ENCODE assay signal across 10 cellular contexts in the genomic region with DNA sequence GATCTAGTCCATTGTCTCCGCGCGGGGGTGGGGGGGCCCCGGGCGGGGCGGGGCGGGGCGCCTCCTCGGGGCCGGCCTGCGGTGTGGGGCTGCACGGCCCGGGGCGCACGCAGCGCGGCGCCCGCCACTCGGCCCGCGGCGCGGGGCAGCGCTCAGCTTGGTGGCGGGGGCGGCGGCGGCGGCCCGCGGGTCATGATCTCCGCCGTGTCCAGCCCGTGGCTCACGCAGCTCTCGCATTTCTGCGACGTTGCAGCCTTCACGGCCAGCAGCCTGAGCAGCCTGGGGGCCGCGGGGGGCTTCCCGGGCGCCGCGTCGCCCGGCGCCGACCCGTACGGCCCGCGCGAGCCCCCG. TPM values are rescaled to one million over a fixed set of nuclear protein-coding genes. Genes with fewer than 3 reads are reported as not detected.
DNase-seq lines count a peak whose midpoint lies in the region; ATAC-seq and TF ChIP-seq lines count a peak whose summit lies in the region.
"Had no signal": no experiment of that assay in that cellular context is flagged by ENCODE, and none has a peak within 500 bp of the region (broad histone marks: within the 10 kb centered on the region; RNA-seq: fewer than 3 reads in every experiment).

A gene (plus strand): TSS at position 127 of the 351 bp plus-strand sequence. CDS start 66 bp downstream, at position 193.

- peaks cover 3% of the 10 kb centered on the region; the same call in 2 of the 3 replicates for H3K9me3 Mint-ChIP-seq in GM23338
- H3K9me3 Mint-ChIP-seq in naive thymus-derived CD4-positive, alpha-beta T cell = peaks cover 0 to 3% (median 0%) of the 10 kb centered on the region in 11 donors

- H3K9me2 ChIP-seq in GM23338 (ENCODE audit: insufficient read depth) = no peaks in the 10 kb centered on the region

- H3K27ac Mint-ChIP-seq in GM23338 = no peak within 1 kb of the TSS
- peak within 1 kb of the TSS in 5 of 9 donors; percentile 28 to 64 (median 45) for H3K27ac Mint-ChIP-seq in naive thymus-derived CD4-positive, alpha-beta T cell

- H3K4me3 ChIP-seq in AG04449 (ENCODE audit: low read depth, low read length) (peak within 1 kb of the TSS; percentile 47), GM23338 (peak within 1 kb of the TSS; percentile 45), adipocyte (ENCODE audit: low read length) (peak within 1 kb of the TSS; percentile 47)
- no peak within 1 kb of the TSS for H3K4me3 ChIP-seq in naive thymus-derived CD4-positive, alpha-beta T cell (ENCODE audit: low read length)

- no peak within 1 kb of the TSS; the same call in 1 of the 2 replicates for H2AFZ ChIP-seq in GM23338

- H3K9ac ChIP-seq in adipocyte (ENCODE audit: low read length) = peak within 1 kb of the TSS; percentile 45

- no peaks in the 10 kb centered on the region for H3K36me3 ChIP-seq in GM23338 (ENCODE audit: insufficient read depth)
- H3K36me3 ChIP-seq in adipocyte (ENCODE audit: control insufficient read depth, insufficient read depth, low read length, severe bottlenecking) = no peaks in the 10 kb centered on the region
- H3K36me3 ChIP-seq in naive thymus-derived CD4-positive, alpha-beta T cell (ENCODE audit: control insufficient read depth in 2 of 3, insufficient read depth in 3 of 3, low read length in 3 of 3) = no peaks in the 10 kb centered on the region

- H3K4me1 ChIP-seq in GM23338 (ENCODE audit: insufficient read depth) (peaks cover 50% of the 10 kb centered on the region), adipocyte (ENCODE audit: control insufficient read depth, insufficient read depth, low read length) (peaks cover 3% of the 10 kb centered on the region)
- peaks cover 8 to 20% of the 10 kb centered on the region in 2 donors for H3K4me1 ChIP-seq in naive thymus-derived CD4-positive, alpha-beta T cell (ENCODE audit: control insufficient read depth in 2 of 2, insufficient read depth in 2 of 2, low read length in 2 of 2)

- H3F3A ChIP-seq in GM23338 (replicated peaks; ENCODE audit: low read depth) = peaks cover 27% of the 10 kb centered on the region

- H3K79me2 ChIP-seq in GM23338 (replicated peaks; ENCODE audit: insufficient read depth) = no peaks in the 10 kb centered on the region

- no peak for TF ChIP-seq CTCF in AG04449 (IDR thresholded peaks at IDR 0.05; ENCODE audit: insufficient read depth, low read length, missing control alignments)
- TF ChIP-seq CTCF in GM23338 (conservative IDR thresholded peaks at IDR 0.05; ENCODE audit: low read depth in 2 of 2) = no peak

- no peak for ATAC-seq in GM23338
- no peak for ATAC-seq in naive thymus-derived CD4-positive, alpha-beta T cell
- no peak for ATAC-seq in GM18517 (IDR thresholded peaks at IDR 0.05; ENCODE audit: unreplicated experiment)

- H3K27ac ChIP-seq in GM23338 (ENCODE audit: low read depth) = no peak within 1 kb of the TSS
- no peak within 1 kb of the TSS for H3K27ac ChIP-seq in naive thymus-derived CD4-positive, alpha-beta T cell (ENCODE audit: low read depth, low read length)

- peaks cover 5% of the 10 kb centered on the region; the same call in 1 of the 3 replicates for H3K36me3 Mint-ChIP-seq in GM23338 (ENCODE audit: low read depth)
- peaks cover 0 to 8% (median 7%) of the 10 kb centered on the region in 5 donors for H3K36me3 Mint-ChIP-seq in naive thymus-derived CD4-positive, alpha-beta T cell

- H3K27me3 ChIP-seq in GM23338 (ENCODE audit: insufficient read depth) = peaks cover 95% of the 10 kb centered on the region
- peaks cover 36% of the 10 kb centered on the region for H3K27me3 ChIP-seq in adipocyte (replicated peaks; ENCODE audit: control insufficient read depth, insufficient read depth, low read length)
- peaks cover 0 to 13% of the 10 kb centered on the region in 2 donors for H3K27me3 ChIP-seq in naive thymus-derived CD4-positive, alpha-beta T cell (ENCODE audit: control insufficient read depth in 2 of 2, insufficient read depth in 2 of 2, low read length in 2 of 2)

- H3K4me3 Mint-ChIP-seq in GM23338 = peak within 1 kb of the TSS; percentile 70
- H3K4me3 Mint-ChIP-seq in naive thymus-derived CD4-positive, alpha-beta T cell = peak within 1 kb of the TSS; percentile 78 to 99 (median 89)

- CTCF ChIA-PET in AG04449 (lab: Yijun Ruan, JAX) = no interaction called here
- CTCF ChIA-PET in naive thymus-derived CD4-positive, alpha-beta T cell (lab: Charles Lee) = no interaction called here

- peaks cover 40% of the 10 kb centered on the region for H3K4me1 Mint-ChIP-seq in GM23338
- peaks cover 19 to 50% (median 31%) of the 10 kb centered on the region in 7 donors for H3K4me1 Mint-ChIP-seq in naive thymus-derived CD4-positive, alpha-beta T cell

- peaks cover 89% of the 10 kb centered on the region for H3K27me3 Mint-ChIP-seq in GM23338 (ENCODE audit: insufficient read depth, low read depth, poor library complexity)
- peaks cover 46 to 76% (median 53%) of the 10 kb centered on the region in 5 donors for H3K27me3 Mint-ChIP-seq in naive thymus-derived CD4-positive, alpha-beta T cell

- no peaks in the 10 kb centered on the region for H3K9me3 ChIP-seq in adipocyte (ENCODE audit: control insufficient read depth, low read length)
- no peaks in the 10 kb centered on the region for H3K9me3 ChIP-seq in naive thymus-derived CD4-positive, alpha-beta T cell (ENCODE audit: control insufficient read depth in 2 of 3, low read length in 3 of 3)

- H3K4me2 ChIP-seq in GM23338 = peak within 1 kb of the TSS; percentile 68

- POLR2A ChIA-PET in AG04449 (lab: Yijun Ruan, JAX) = no interaction called here
- POLR2A ChIA-PET in naive thymus-derived CD4-positive, alpha-beta T cell (lab: Charles Lee) = no interaction called here

- DNase-seq in AG04449 (ENCODE audit: low read depth, low spot score) (no peak), GM23338 (ENCODE audit: low spot score) (no peak), adipocyte (ENCODE audit: low read depth) (peak; percentile 44), NCI-H2107 treated with DMSO at 0.1 percent for 48 hours (lab: John Stamatoyannopoulos, UW; ENCODE audit: unreplicated experiment) (no peak), NCI-H1092 (lab: John Stamatoyannopoulos, UW) (no peak), NCI-H1105 treated with DMSO at 0.1 percent for 48 hours (lab: John Stamatoyannopoulos, UW) (no peak)
- no peak for DNase-seq in naive thymus-derived CD4-positive, alpha-beta T cell
- DNase-seq: anterior cingulate cortex, islet precursor cell had no signal

- intact Hi-C loops in naive thymus-derived CD4-positive, alpha-beta T cell (cut with micrococcal nuclease) = no loop called here

- peaks cover 7% of the 10 kb centered on the region for H4K20me1 ChIP-seq in GM23338 (replicated peaks; ENCODE audit: insufficient read depth)

TF ChIP-seq in GM23338, 12 proteins besides CTCF, POLR2A, EP300 and RAD21 (continues in another document):
- TF ChIP-seq, protein P1, sequence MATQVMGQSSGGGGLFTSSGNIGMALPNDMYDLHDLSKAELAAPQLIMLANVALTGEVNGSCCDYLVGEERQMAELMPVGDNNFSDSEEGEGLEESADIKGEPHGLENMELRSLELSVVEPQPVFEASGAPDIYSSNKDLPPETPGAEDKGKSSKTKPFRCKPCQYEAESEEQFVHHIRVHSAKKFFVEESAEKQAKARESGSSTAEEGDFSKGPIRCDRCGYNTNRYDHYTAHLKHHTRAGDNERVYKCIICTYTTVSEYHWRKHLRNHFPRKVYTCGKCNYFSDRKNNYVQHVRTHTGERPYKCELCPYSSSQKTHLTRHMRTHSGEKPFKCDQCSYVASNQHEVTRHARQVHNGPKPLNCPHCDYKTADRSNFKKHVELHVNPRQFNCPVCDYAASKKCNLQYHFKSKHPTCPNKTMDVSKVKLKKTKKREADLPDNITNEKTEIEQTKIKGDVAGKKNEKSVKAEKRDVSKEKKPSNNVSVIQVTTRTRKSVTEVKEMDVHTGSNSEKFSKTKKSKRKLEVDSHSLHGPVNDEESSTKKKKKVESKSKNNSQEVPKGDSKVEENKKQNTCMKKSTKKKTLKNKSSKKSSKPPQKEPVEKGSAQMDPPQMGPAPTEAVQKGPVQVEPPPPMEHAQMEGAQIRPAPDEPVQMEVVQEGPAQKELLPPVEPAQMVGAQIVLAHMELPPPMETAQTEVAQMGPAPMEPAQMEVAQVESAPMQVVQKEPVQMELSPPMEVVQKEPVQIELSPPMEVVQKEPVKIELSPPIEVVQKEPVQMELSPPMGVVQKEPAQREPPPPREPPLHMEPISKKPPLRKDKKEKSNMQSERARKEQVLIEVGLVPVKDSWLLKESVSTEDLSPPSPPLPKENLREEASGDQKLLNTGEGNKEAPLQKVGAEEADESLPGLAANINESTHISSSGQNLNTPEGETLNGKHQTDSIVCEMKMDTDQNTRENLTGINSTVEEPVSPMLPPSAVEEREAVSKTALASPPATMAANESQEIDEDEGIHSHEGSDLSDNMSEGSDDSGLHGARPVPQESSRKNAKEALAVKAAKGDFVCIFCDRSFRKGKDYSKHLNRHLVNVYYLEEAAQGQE (IDR thresholded peaks at IDR 0.05; ENCODE audit: unreplicated experiment) = no peak
- no peak for TF ChIP-seq NANOG (IDR thresholded peaks at IDR 0.05; ENCODE audit: borderline replicate concordance)
- no peak for TF ChIP-seq EZH2phosphoT487 (IDR thresholded peaks at IDR 0.05; ENCODE audit: unreplicated experiment)
- TF ChIP-seq ZNF114 (CRISPR knock-in tag; IDR thresholded peaks at IDR 0.05) = no peak
- no peak for TF ChIP-seq CREB1 (CRISPR knock-in tag; IDR thresholded peaks at IDR 0.05; ENCODE audit: low read depth)
- TF ChIP-seq ZNF331 (CRISPR knock-in tag; IDR thresholded peaks at IDR 0.05; ENCODE audit: low read depth) = no peak

RNA-seq across cellular contexts. Expression of the gene that starts here (rescaled TPM):
- total RNA-seq in GM23338 (2014; rRNA removed; shearing (Covaris generic)) = 0.23 and 0.66 TPM in 2 replicates
- polyA plus RNA-seq in GM23338 (2016; fragmentation: Nextera tagmentation; extraction: Ambion mirVana) = 0.19 TPM in 2 replicates
- total RNA-seq in naive thymus-derived CD4-positive, alpha-beta T cell = under 1 TPM in 1 of 5 experiments, not detected in 4; 0.22 TPM
- not detected for polyA plus RNA-seq in naive thymus-derived CD4-positive, alpha-beta T cell
